8 cellular contexts compared by ENCODE assay signal in genomic region chr19:46840157-46840942, GRCh38. TPM values are rescaled to one million over a fixed set of nuclear protein-coding genes. Genes with fewer than 3 reads are reported as not detected.
A peak's percentile ranks its signal among the peaks of the same experiment; 100 is the strongest.
DNase-seq lines count a peak whose midpoint lies in the region; ATAC-seq lines count a peak whose summit lies in the region.

No MANE protein-coding gene starts in this region.

- no peak overlapping the region for H2AK5ac ChIP-seq in mesenchymal stem cell (ENCODE audit: low read length, severe bottlenecking)

- H2BK12ac ChIP-seq in mesenchymal stem cell (ENCODE audit: low read length in 2 of 2): peak overlapping the region in 1 of 2 experiments; percentile 54

- ATAC-seq in Right ventricle myocardium inferior (peak; percentile 66), GM18868 (IDR thresholded peaks at IDR 0.05; ENCODE audit: unreplicated experiment) (no peak)

- no peaks in the 10 kb centered on the region for H3K9me3 ChIP-seq in mesenchymal stem cell (ENCODE audit: control insufficient read depth, low read length)

- H3K27me3 ChIP-seq in mesenchymal stem cell (ENCODE audit: control insufficient read depth in 1 of 2, insufficient read depth in 1 of 2, low read length in 2 of 2): no peaks in the 10 kb centered on the region

- intact Hi-C loops in Right ventricle myocardium inferior (cut with DNase I) (loop anchor here (1.0 kb wide), 1 partner anchor 83 kb away; no protein-coding TSS in a partner anchor), cardiac septum (cut with DNase I) (loop anchor here (1.0 kb wide), 1 partner anchor 83 kb away; no protein-coding TSS in a partner anchor)

- H3K23ac ChIP-seq in mesenchymal stem cell (ENCODE audit: low read length in 2 of 2): no peak overlapping the region

- H4K91ac ChIP-seq in mesenchymal stem cell (ENCODE audit: low read length): no peak overlapping the region

- H3K14ac ChIP-seq in mesenchymal stem cell (ENCODE audit: low read length in 2 of 2): no peak overlapping the region

- H2AFZ ChIP-seq in mesenchymal stem cell (ENCODE audit: low read depth, low read length): no peak overlapping the region

- no peak overlapping the region for H3K4ac ChIP-seq in mesenchymal stem cell (ENCODE audit: low read depth in 1 of 2, low read length in 2 of 2)

- 40% methylated on average over 15 of the region's 19 CpGs for WGBS in mesenchymal stem cell

- H3K4me2 ChIP-seq in mesenchymal stem cell (ENCODE audit: low read length, poor library complexity, severe bottlenecking): no peak overlapping the region

- peaks cover 76 to 80% of the 10 kb centered on the region in 2 experiments for H3K36me3 ChIP-seq in mesenchymal stem cell (ENCODE audit: control insufficient read depth in 1 of 2, insufficient read depth in 2 of 2, low read depth in 1 of 2, low read length in 2 of 2)

- H2BK5ac ChIP-seq in mesenchymal stem cell (ENCODE audit: low read depth, low read length, poor library complexity, severe bottlenecking): no peak overlapping the region

- peaks cover 23% of the 10 kb centered on the region for H3K79me1 ChIP-seq in mesenchymal stem cell (replicated peaks; ENCODE audit: low read length, poor library complexity, severe bottlenecking)

- no peak overlapping the region for H3K27ac ChIP-seq in mesenchymal stem cell (ENCODE audit: low read length, poor library complexity, severe bottlenecking)

- no peak overlapping the region for H2BK15ac ChIP-seq in mesenchymal stem cell (ENCODE audit: low read depth, poor library complexity, severe bottlenecking)

- H3K18ac ChIP-seq in mesenchymal stem cell (ENCODE audit: low read depth in 1 of 2, low read length in 2 of 2): no peak overlapping the region

- peaks cover 9% of the 10 kb centered on the region for H3K4me1 ChIP-seq in mesenchymal stem cell (ENCODE audit: control insufficient read depth, insufficient read depth, low read depth, low read length)

- H3K4me3 ChIP-seq in mesenchymal stem cell (ENCODE audit: insufficient read depth in 1 of 2, low read depth in 1 of 2, low read length in 2 of 2): no peak overlapping the region

- DNase-seq in Right ventricle myocardium inferior (ENCODE audit: missing footprints) (no peak), cardiac septum (ENCODE audit: low spot score) (no peak), NCI-H2196 treated with DMSO at 0.1 percent for 48 hours (lab: John Stamatoyannopoulos, UW; ENCODE audit: unreplicated experiment) (peak; percentile 65), ecto neural progenitor cell (ENCODE audit: low spot score) (peak; percentile 77), mesenchymal stem cell (peak; percentile 78), superior temporal gyrus (ENCODE audit: extremely low spot score) (peak; percentile 82)
- DNase-seq in activated CD4-positive, CD25-positive, alpha-beta regulatory T cell treated with anti-CD3 and anti-CD28 coated beads, Interleukin-2, amount 50 U/mL, for 72 hours: peak; percentile 52

- no peak overlapping the region for H4K8ac ChIP-seq in mesenchymal stem cell (ENCODE audit: low read length)

- peak overlapping the region; percentile 55 for H3K9ac ChIP-seq in mesenchymal stem cell (ENCODE audit: low read length)

- no peak overlapping the region for H2BK120ac ChIP-seq in mesenchymal stem cell (ENCODE audit: low read depth, low read length)

RNA-seq across cellular contexts. Expression of gene AP2S1, which starts 10.3 kb away (rescaled TPM):
- total RNA-seq in Right ventricle myocardium inferior (94.7 TPM), cardiac septum (77.3 TPM)
- polyA plus RNA-seq in mesenchymal stem cell (2013, experiment 1 of 2): 284 TPM
- 308 TPM for polyA plus RNA-seq in mesenchymal stem cell (2013, experiment 2 of 2)

RNA-seq across cellular contexts. Expression of gene ARHGAP35, which starts 20.4 kb away (rescaled TPM):
- 64.4 TPM for total RNA-seq in Right ventricle myocardium inferior
- 93.0 TPM for total RNA-seq in cardiac septum
- polyA plus RNA-seq in mesenchymal stem cell (2013, experiment 1 of 2): 40.0 TPM
- 36.9 TPM for polyA plus RNA-seq in mesenchymal stem cell (2013, experiment 2 of 2)

RNA-seq across cellular contexts. Expression of gene SLC1A5, which starts 52.0 kb away (rescaled TPM):
- total RNA-seq in Right ventricle myocardium inferior: 10.1 TPM
- 6.8 TPM for total RNA-seq in cardiac septum
- polyA plus RNA-seq in mesenchymal stem cell (2013, experiment 1 of 2): 164 TPM
- 163 TPM for polyA plus RNA-seq in mesenchymal stem cell (2013, experiment 2 of 2)

Comparison
In these comparisons a context has a peak if more than half of its experiments do, and no peak if none do; other contexts are left out.
1. DNase-seq: peak in NCI-H2196 treated with DMSO at 0.1 percent for 48 hours (single experiment), activated CD4-positive, CD25-positive, alpha-beta regulatory T cell treated with anti-CD3 and anti-CD28 coated beads, Interleukin-2, amount 50 U/mL, for 72 hours (single experiment), ecto neural progenitor cell (single experiment), mesenchymal stem cell (single experiment) and superior temporal gyrus (single experiment); none in Right ventricle myocardium inferior (single experiment) and cardiac septum (single experiment).